8 cellular contexts compared by ENCODE assay signal in genomic region chr1:36223373-36223995, GRCh38. TPM values are rescaled to one million over a fixed set of nuclear protein-coding genes. Genes with fewer than 3 reads are reported as not detected.
DNase-seq lines count a peak whose midpoint lies in the region; ATAC-seq, FAIRE-seq and TF ChIP-seq lines count a peak whose summit lies in the region.

No MANE protein-coding gene starts in this region.

- peak overlapping the region; percentile 76 for H3K9ac ChIP-seq in HUES6 (ENCODE audit: low read length)

- H3K4me1 ChIP-seq in HUES6 (ENCODE audit: control insufficient read depth, insufficient read depth, low read length) = peaks cover 8% of the 10 kb centered on the region
- H3K4me1 ChIP-seq in urinary bladder (ENCODE audit: insufficient read depth) = peaks cover 5% of the 10 kb centered on the region

- H3K27ac ChIP-seq in HUES6 (ENCODE audit: low read depth, low read length) = peak overlapping the region; percentile 63
- H3K27ac ChIP-seq in urinary bladder (ENCODE audit: low read depth) = peak overlapping the region; percentile 93

- H3K36me3 ChIP-seq in HUES6 (ENCODE audit: control insufficient read depth, insufficient read depth, low read length) (peaks cover 20% of the 10 kb centered on the region), urinary bladder (ENCODE audit: insufficient read depth) (no peaks in the 10 kb centered on the region)

- TF ChIP-seq CTCF in WI38 (IDR thresholded peaks at IDR 0.05; ENCODE audit: low read depth, low read length) = no peak
- no peak for TF ChIP-seq CTCF in epithelial cell of esophagus (IDR thresholded peaks at IDR 0.05; ENCODE audit: insufficient read depth, low read depth, low read length, missing control alignments)

- peak; percentile 15 for ATAC-seq in GM21390 (IDR thresholded peaks at IDR 0.05; ENCODE audit: unreplicated experiment)
- peak; percentile 39 to 44 for ATAC-seq in naive thymus-derived CD8-positive, alpha-beta T cell

- no peaks in the 10 kb centered on the region for H3K9me3 Mint-ChIP-seq in naive thymus-derived CD8-positive, alpha-beta T cell

- H3K9me3 ChIP-seq in HUES6 (ENCODE audit: control insufficient read depth, insufficient read depth, low read depth, low read length) = no peaks in the 10 kb centered on the region

- POLR2A ChIA-PET in naive thymus-derived CD8-positive, alpha-beta T cell (lab: Charles Lee) = interaction anchor here (0.5 to 3.7 kb wide), 16 partner anchors 13 to 292 kb away, joined by 3 to 52 read pairs (median 8); partner anchors contain the start of genes ADPRS, AGO3, MAP7D1 and MRPS15

- peak; percentile 59 for FAIRE-seq in G401.6 (lab: Jason Lieb, UNC)

- peaks cover 20 to 44% (median 41%) of the 10 kb centered on the region in 4 donors for H3K4me1 Mint-ChIP-seq in naive thymus-derived CD8-positive, alpha-beta T cell

- 1% methylated on average over 16 of the region's 16 CpGs for WGBS in urinary bladder

- H3K27me3 ChIP-seq in HUES6 (ENCODE audit: control insufficient read depth, insufficient read depth, low read length) = no peaks in the 10 kb centered on the region

- H3K27me3 Mint-ChIP-seq in naive thymus-derived CD8-positive, alpha-beta T cell = no peaks in the 10 kb centered on the region

- H3K4me3 ChIP-seq in HUES6 (ENCODE audit: low read depth, low read length) = peak overlapping the region; percentile 96
- peak overlapping the region; percentile 67 for H3K4me3 ChIP-seq in WI38 (ENCODE audit: low read depth, low read length)
- peak overlapping the region; percentile 81 for H3K4me3 ChIP-seq in epithelial cell of esophagus (ENCODE audit: low read length)
- peak overlapping the region; percentile 43 for H3K4me3 ChIP-seq in urinary bladder (ENCODE audit: low read depth, low read length)

- DNase-seq in epithelial cell of esophagus (ENCODE audit: low read depth) (peak; percentile 43), SK-N-DZ (ENCODE audit: low spot score) (no peak)
- DNase-seq in naive thymus-derived CD8-positive, alpha-beta T cell = peak in 7 of 10 donors; percentile 35 to 78 (median 60)

- peak overlapping the region; percentile 97 to 100 (median 100) for H3K27ac Mint-ChIP-seq in naive thymus-derived CD8-positive, alpha-beta T cell

- peaks cover 0 to 27% (median 0%) of the 10 kb centered on the region in 3 donors for H3K36me3 Mint-ChIP-seq in naive thymus-derived CD8-positive, alpha-beta T cell

- H3K4me3 Mint-ChIP-seq in naive thymus-derived CD8-positive, alpha-beta T cell = peak overlapping the region; percentile 94 to 100 (median 98)

RNA-seq across cellular contexts. Expression of gene THRAP3, which starts 0.8 kb away (rescaled TPM):
- total RNA-seq in naive thymus-derived CD8-positive, alpha-beta T cell = 100 to 1,000 TPM; 123 to 131 TPM
- polyA plus RNA-seq in naive thymus-derived CD8-positive, alpha-beta T cell = 100 to 1,000 TPM in 1 of 3 donors, 10 to 100 TPM in 2; 87.6 to 106 (median 97.8) TPM
- total RNA-seq in urinary bladder = 67.3 TPM
- polyA plus RNA-seq in urinary bladder = 52.4 TPM
- 48.3 and 49.2 TPM in 2 replicates for polyA plus RNA-seq in SK-N-DZ (2014; cell fraction: cytosol; rRNA removed)
- 29.2 and 33.2 TPM in 2 replicates for polyA plus RNA-seq in SK-N-DZ (2014; cell fraction: nucleus; rRNA removed)

Comparison
In these comparisons a context has a peak if more than half of its experiments do, and no peak if none do; other contexts are left out.
1. H3K4me3 ChIP-seq: peak in every context shown above with its lines; median percentile 96 in HUES6; 81 in epithelial cell of esophagus; 67 in WI38; 43 in urinary bladder.